8 cellular contexts compared by ENCODE assay signal in the genomic region with DNA sequence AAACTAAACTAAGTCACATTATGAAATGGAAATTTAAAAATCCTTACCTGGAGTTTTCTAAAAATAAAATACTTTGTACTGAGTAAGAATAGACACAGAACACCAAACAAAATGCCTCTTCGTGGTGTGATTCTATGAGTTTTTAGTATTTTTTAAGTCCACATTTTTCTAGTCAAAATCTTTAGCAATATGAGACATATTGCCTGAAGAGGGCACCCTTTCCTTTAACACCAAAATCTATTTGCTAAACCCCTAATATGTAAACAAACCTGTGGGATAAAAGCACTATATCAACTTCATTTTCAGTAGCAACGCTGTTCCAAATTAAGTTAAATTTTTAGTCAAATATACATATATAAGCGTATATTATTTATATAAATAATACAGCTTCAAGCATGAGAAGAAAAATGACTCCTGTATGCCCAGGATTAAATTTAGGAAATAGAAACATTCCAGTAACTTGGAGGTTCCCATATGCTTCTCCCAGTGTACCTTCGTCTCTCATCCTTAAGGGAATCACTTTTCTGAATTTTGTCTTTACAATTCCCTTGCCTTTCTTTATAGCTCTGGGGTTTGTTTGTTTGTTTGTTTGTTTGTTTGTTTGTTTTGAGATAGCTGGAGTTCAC. TPM values are rescaled to one million over a fixed set of nuclear protein-coding genes. Genes with fewer than 3 reads are reported as not detected.
A peak's percentile ranks its signal among the peaks of the same experiment; 100 is the strongest.
DNase-seq lines count a peak whose midpoint lies in the region; FAIRE-seq and TF ChIP-seq lines count a peak whose summit lies in the region.

No MANE protein-coding gene starts in this region.

- no peak overlapping the region for H2BK15ac ChIP-seq in mesendoderm (replicated peaks; ENCODE audit: low read depth)

- H3K18ac ChIP-seq in mesendoderm (ENCODE audit: low read length) = no peak overlapping the region

- no peak overlapping the region for H3K4me3 ChIP-seq in choroid plexus epithelial cell (ENCODE audit: low read depth, low read length)
- H3K4me3 ChIP-seq in mesendoderm (ENCODE audit: low read length) = no peak overlapping the region
- H3K4me3 ChIP-seq in WERI-Rb-1 (ENCODE audit: low read depth, low read length) = no peak overlapping the region
- no peak overlapping the region for H3K4me3 ChIP-seq in H7 (ENCODE audit: insufficient read depth, low read depth, low read length)

- no peak overlapping the region for H3K56ac ChIP-seq in mesendoderm (ENCODE audit: low read length)

- no peaks in the 10 kb centered on the region for H3K4me1 ChIP-seq in mesendoderm (ENCODE audit: control insufficient read depth, low read depth, low read length)

- H2AK5ac ChIP-seq in mesendoderm (ENCODE audit: low read length) = no peak overlapping the region

- H3K36me3 ChIP-seq in mesendoderm (ENCODE audit: control insufficient read depth, insufficient read depth, low read length) (no peaks in the 10 kb centered on the region), WERI-Rb-1 (no peaks in the 10 kb centered on the region), H7 (replicated peaks; ENCODE audit: control insufficient read depth, insufficient read depth, low read length) (no peaks in the 10 kb centered on the region)

- DNase-seq in AG09319 (ENCODE audit: extremely low read depth, low read depth) (no peak), GM19239 (ENCODE audit: insufficient read length, low spot score) (no peak), NCI-H774 (lab: John Stamatoyannopoulos, UW) (peak; percentile 28), choroid plexus epithelial cell (ENCODE audit: low read depth) (peak; percentile 83), mesendoderm (peak; percentile 53), NCI-H524 treated with DMSO at 0.1 percent for 48 hours (lab: John Stamatoyannopoulos, UW) (no peak), WERI-Rb-1 (no peak), H7 (no peak)

- no peaks in the 10 kb centered on the region for H3K79me2 ChIP-seq in mesendoderm (ENCODE audit: control insufficient read depth, insufficient read depth, low read length)

- H3K4me2 ChIP-seq in mesendoderm (ENCODE audit: low read length) = no peak overlapping the region

- no peak overlapping the region for H4K5ac ChIP-seq in mesendoderm (ENCODE audit: low read length)

- no peak overlapping the region for H3K9ac ChIP-seq in mesendoderm (ENCODE audit: low read length)

- WGBS in mesendoderm (ENCODE audit: extremely low coverage, insufficient coverage, low lambda C conversion rate) = no CpG with 5 or more reads among the region's 4 CpGs

- H3K27ac ChIP-seq in mesendoderm (ENCODE audit: low read depth, low read length) = no peak overlapping the region
- H3K27ac ChIP-seq in WERI-Rb-1 = no peak overlapping the region

- H2BK5ac ChIP-seq in mesendoderm (ENCODE audit: low read length) = no peak overlapping the region

- H4K8ac ChIP-seq in mesendoderm (ENCODE audit: low read depth, low read length) = no peak overlapping the region

- H3K23ac ChIP-seq in mesendoderm (ENCODE audit: low read length) = no peak overlapping the region

- no peak overlapping the region for H2BK120ac ChIP-seq in mesendoderm (ENCODE audit: low read depth, low read length)

- no peaks in the 10 kb centered on the region for H3K9me3 ChIP-seq in WERI-Rb-1 (ENCODE audit: severe bottlenecking)

- peak; percentile 63 for FAIRE-seq in GM19239 (lab: Jason Lieb, UNC)

- no peak overlapping the region for H3K4ac ChIP-seq in mesendoderm (ENCODE audit: low read depth, low read length)

- no peaks in the 10 kb centered on the region for H3K27me3 ChIP-seq in mesendoderm (ENCODE audit: insufficient read depth, low read length, poor library complexity)
- H3K27me3 ChIP-seq in WERI-Rb-1 (ENCODE audit: insufficient read depth, low read depth, severe bottlenecking) = no peaks in the 10 kb centered on the region
- no peaks in the 10 kb centered on the region for H3K27me3 ChIP-seq in H7 (ENCODE audit: control insufficient read depth, insufficient read depth, low read length)

- H3K79me1 ChIP-seq in mesendoderm (ENCODE audit: low read length) = no peaks in the 10 kb centered on the region

- TF ChIP-seq CTCF in AG09319 (IDR thresholded peaks at IDR 0.05; ENCODE audit: low read depth, low read length) (peak; percentile 48), choroid plexus epithelial cell (conservative IDR thresholded peaks at IDR 0.05; ENCODE audit: low read depth, low read length) (peak; percentile 55), WERI-Rb-1 (IDR thresholded peaks at IDR 0.05; ENCODE audit: low read depth, low read length) (no peak)

RNA-seq across cellular contexts. Expression of gene PGM2, which starts 23.0 kb away (rescaled TPM):
- 22.5 TPM for polyA plus RNA-seq in mesendoderm (2013, experiment 1 of 2)
- polyA plus RNA-seq in mesendoderm (2013, experiment 2 of 2) = 22.6 TPM
- total RNA-seq in H7 (2014; rRNA removed; shearing (Covaris generic)) = 23.7 and 31.4 TPM in 2 replicates

Comparison
In these comparisons a context has a peak if more than half of its experiments do, and no peak if none do; other contexts are left out.
1. DNase-seq: peak in NCI-H774 (single experiment), choroid plexus epithelial cell (single experiment) and mesendoderm (single experiment); none in AG09319 (single experiment), GM19239 (single experiment), NCI-H524 treated with DMSO at 0.1 percent for 48 hours (single experiment), WERI-Rb-1 (single experiment) and H7 (single experiment).